Comparison of ENCODE assay signal across 25 cellular contexts in genomic region chr16:74654536-74654935, GRCh38. TPM values are rescaled to one million over a fixed set of nuclear protein-coding genes. Genes with fewer than 3 reads are reported as not detected.
DNase-seq lines count a peak whose midpoint lies in the region; TF ChIP-seq lines count a peak whose summit lies in the region.
"Had no signal": no experiment of that assay in that cellular context is flagged by ENCODE, and none has a peak within 500 bp of the region (broad histone marks: within the 10 kb centered on the region; RNA-seq: fewer than 3 reads in every experiment).

No MANE protein-coding gene starts in this region.

- no peak overlapping the region for H3K4me3 Mint-ChIP-seq in activated naive CD4-positive, alpha-beta T cell treated with anti-CD3 and anti-CD28 coated beads, Interleukin-2, amount 10 ng/mL, durations not matched to agents 7 days and 5 days
- H3K4me3 Mint-ChIP-seq in mesothelial cell of epicardium, result no peak overlapping the region
- H3K4me3 Mint-ChIP-seq: stimulated activated naive CD8-positive, alpha-beta T cell treated with anti-CD3 and anti-CD28 coated beads, Interleukin-15, Interleukin-2, amounts not matched to agents 100 ng/mL and 50 ng/mL, for 24 hours had no signal

- H3K36me3 Mint-ChIP-seq in activated naive CD4-positive, alpha-beta T cell treated with anti-CD3 and anti-CD28 coated beads, Interleukin-2, amount 10 ng/mL, durations not matched to agents 7 days and 5 days, result peaks cover 64% of the 10 kb centered on the region
- H3K36me3 Mint-ChIP-seq in mesothelial cell of epicardium, result peaks cover 29% of the 10 kb centered on the region

- peaks cover 40% of the 10 kb centered on the region for H3K79me2 ChIP-seq in smooth muscle cell (ENCODE audit: low read depth)

- H3K4me3 ChIP-seq in HEK293 (ENCODE audit: low read depth, low read length) (no peak overlapping the region), ectodermal cell (ENCODE audit: insufficient read depth, low read depth, low read length) (no peak overlapping the region), smooth muscle cell (no peak overlapping the region)
- H3K4me3 ChIP-seq: esophagus muscularis mucosa, lung, SJSA1, thyroid gland had no signal

- CTCF ChIA-PET in activated naive CD4-positive, alpha-beta T cell treated with anti-CD3 and anti-CD28 coated beads, Interleukin-2, amount 10 ng/mL, durations not matched to agents 7 days and 5 days (lab: Charles Lee), result no interaction called here
- CTCF ChIA-PET in HEK293 (lab: Yijun Ruan, JAX), result interaction anchor here (0.6 kb wide), 1 partner anchor 320 kb away, joined by 5 read pairs; no protein-coding TSS in a partner anchor

- peak overlapping the region; percentile 16 for H3K27ac Mint-ChIP-seq in activated naive CD4-positive, alpha-beta T cell treated with anti-CD3 and anti-CD28 coated beads, Interleukin-2, amount 10 ng/mL, durations not matched to agents 7 days and 5 days
- H3K27ac Mint-ChIP-seq in mesothelial cell of epicardium, result no peak overlapping the region

- H4K20me1 ChIP-seq in smooth muscle cell (ENCODE audit: low read depth), result peaks cover 84% of the 10 kb centered on the region

- WGBS in ectodermal cell, 2 experiments, result 96 to 100% methylated on average over 2 of the region's 2 CpGs
- WGBS in smooth muscle cell (ENCODE audit: low lambda C conversion rate), result 24% methylated on average over 2 of the region's 2 CpGs

- no peak overlapping the region for H3K9ac ChIP-seq in smooth muscle cell (ENCODE audit: low read depth)

- TF ChIP-seq CTCF in HEK293 (tag by site-specific recombination; IDR thresholded peaks at IDR 0.05) (no peak), smooth muscle cell (IDR thresholded peaks at IDR 0.05; ENCODE audit: borderline replicate concordance, insufficient read depth, poor library complexity, severe bottlenecking) (no peak), mesothelial cell of epicardium (IDR thresholded peaks at IDR 0.05; ENCODE audit: unreplicated experiment) (no peak)

- DNase-seq in activated naive CD4-positive, alpha-beta T cell treated with anti-CD3 and anti-CD28 coated beads, Interleukin-2, amount 10 ng/mL, durations not matched to agents 7 days and 5 days, result no peak
- no peak for DNase-seq in activated naive CD4-positive, alpha-beta T cell treated with anti-CD3 and anti-CD28 coated beads, Interleukin-2, amount 50 U/mL, for 16 hours
- no peak for DNase-seq in smooth muscle cell (lab: John Stamatoyannopoulos, UW; ENCODE audit: unreplicated experiment)
- DNase-seq in mesothelial cell of epicardium (ENCODE audit: low spot score in 2 of 2, unreplicated experiment in 2 of 2), result no peak
- DNase-seq in NCI-H526 treated with DMSO at 0.1 percent for 48 hours (lab: John Stamatoyannopoulos, UW), result no peak
- no peak for DNase-seq in medulla oblongata (ENCODE audit: extremely low spot score)
- DNase-seq: activated gamma-delta T cell, activated T-cell treated with anti-CD3 and anti-CD28 coated beads for 4 hours, AML-193, amniotic stem cell, DMS79 treated with DMSO at 0.1 percent for 48 hours, foreskin melanocyte, MM.1S, NCI-H1436, NCI-H2081 treated with DMSO at 0.1 percent for 48 hours, NCI-H82, occipital lobe, T-helper 1 cell, thyroid gland had no signal

- H3K9me3 ChIP-seq in HEK293 (ENCODE audit: control insufficient read depth, insufficient read depth, low read depth, low read length), result no peaks in the 10 kb centered on the region
- H3K9me3 ChIP-seq in ectodermal cell (ENCODE audit: control insufficient read depth, low read length), result no peaks in the 10 kb centered on the region
- H3K9me3 ChIP-seq in smooth muscle cell (replicated peaks; ENCODE audit: low read depth), result no peaks in the 10 kb centered on the region
- H3K9me3 ChIP-seq: esophagus muscularis mucosa, SJSA1, thyroid gland had no signal

- H3K9me3 Mint-ChIP-seq in activated naive CD4-positive, alpha-beta T cell treated with anti-CD3 and anti-CD28 coated beads, Interleukin-2, amount 10 ng/mL, durations not matched to agents 7 days and 5 days, result no peaks in the 10 kb centered on the region
- H3K9me3 Mint-ChIP-seq in mesothelial cell of epicardium, result no peaks in the 10 kb centered on the region
- H3K9me3 Mint-ChIP-seq: stimulated activated naive CD8-positive, alpha-beta T cell treated with anti-CD3 and anti-CD28 coated beads, Interleukin-15, Interleukin-2, amounts not matched to agents 100 ng/mL and 50 ng/mL, for 24 hours had no signal

- no peak overlapping the region for H3K27ac ChIP-seq in HEK293 (ENCODE audit: extremely low read depth, low read depth, low read length)
- peak overlapping the region; percentile 68 for H3K27ac ChIP-seq in ectodermal cell (ENCODE audit: insufficient read depth, low read depth, low read length, poor library complexity, severe bottlenecking)
- peak overlapping the region; percentile 48 for H3K27ac ChIP-seq in smooth muscle cell (ENCODE audit: low read depth)
- H3K27ac ChIP-seq: esophagus muscularis mucosa, SJSA1, thyroid gland had no signal

- no peak overlapping the region for H2AFZ ChIP-seq in smooth muscle cell (ENCODE audit: low read depth)

- H3K36me3 ChIP-seq in HEK293 (ENCODE audit: control insufficient read depth in 2 of 2, insufficient read depth in 1 of 2, low read length in 2 of 2) (peaks cover 62 to 93% of the 10 kb centered on the region in 2 experiments), ectodermal cell (ENCODE audit: control insufficient read depth, insufficient read depth, low read length) (peaks cover 39% of the 10 kb centered on the region), smooth muscle cell (ENCODE audit: low read depth) (peaks cover 12% of the 10 kb centered on the region)

- H3K27me3 Mint-ChIP-seq in activated naive CD4-positive, alpha-beta T cell treated with anti-CD3 and anti-CD28 coated beads, Interleukin-2, amount 10 ng/mL, durations not matched to agents 7 days and 5 days, result no peaks in the 10 kb centered on the region
- no peaks in the 10 kb centered on the region for H3K27me3 Mint-ChIP-seq in mesothelial cell of epicardium (ENCODE audit: low read depth)
- H3K27me3 Mint-ChIP-seq: stimulated activated naive CD8-positive, alpha-beta T cell treated with anti-CD3 and anti-CD28 coated beads, Interleukin-15, Interleukin-2, amounts not matched to agents 100 ng/mL and 50 ng/mL, for 24 hours had no signal

- POLR2A ChIA-PET in HEK293 (lab: Yijun Ruan, JAX), result interaction anchor here (0.7 to 1.0 kb wide), 2 partner anchors 11 to 16 kb away, joined by 3 to 4 read pairs; no protein-coding TSS in a partner anchor

- H3K27me3 ChIP-seq in ectodermal cell (ENCODE audit: control insufficient read depth, insufficient read depth, low read length, poor library complexity, severe bottlenecking) (no peaks in the 10 kb centered on the region), smooth muscle cell (ENCODE audit: low read depth) (no peaks in the 10 kb centered on the region)
- H3K27me3 ChIP-seq: esophagus muscularis mucosa, SJSA1, thyroid gland had no signal

- peaks cover 50% of the 10 kb centered on the region for H3K4me1 Mint-ChIP-seq in activated naive CD4-positive, alpha-beta T cell treated with anti-CD3 and anti-CD28 coated beads, Interleukin-2, amount 10 ng/mL, durations not matched to agents 7 days and 5 days
- H3K4me1 Mint-ChIP-seq in mesothelial cell of epicardium, result peaks cover 8% of the 10 kb centered on the region

- peaks cover 20% of the 10 kb centered on the region for H3F3A ChIP-seq in smooth muscle cell (ENCODE audit: low read depth)

- peak overlapping the region; percentile 53 for H3K4me2 ChIP-seq in smooth muscle cell

- H3K4me1 ChIP-seq in HEK293 (ENCODE audit: control insufficient read depth, insufficient read depth, low read length) (no peaks in the 10 kb centered on the region), ectodermal cell (ENCODE audit: control insufficient read depth, insufficient read depth, low read length) (no peaks in the 10 kb centered on the region), smooth muscle cell (ENCODE audit: low read depth) (peaks cover 12% of the 10 kb centered on the region)
- H3K4me1 ChIP-seq: SJSA1 had no signal

TF ChIP-seq in HEK293, 187 proteins besides CTCF, POLR2A, EP300 and RAD21:
- TF ChIP-seq PRDM1 (tag by site-specific recombination; IDR thresholded peaks at IDR 0.05), result peak; percentile 81
- no peak for TF ChIP-seq MZF1 (tag by site-specific recombination; IDR thresholded peaks at IDR 0.05; ENCODE audit: borderline replicate concordance)

RNA-seq across cellular contexts. Expression of gene RFWD3, which starts 12.1 kb away (rescaled TPM):
- polyA plus RNA-seq in ectodermal cell (2013, experiment 1 of 4), result 54.0 TPM
- 65.5 TPM for polyA plus RNA-seq in ectodermal cell (2013, experiment 2 of 4)
- polyA plus RNA-seq in ectodermal cell (2013, experiment 3 of 4), result 41.9 TPM
- polyA plus RNA-seq in ectodermal cell (2013, experiment 4 of 4), result 43.7 TPM
- 12.8 and 13.9 TPM in 2 replicates for total RNA-seq in smooth muscle cell
- polyA plus RNA-seq in smooth muscle cell, result 8.4 and 10.0 TPM in 2 replicates
- 32.7 to 36.8 TPM (median 35.3 TPM) in 3 replicates for total RNA-seq in mesothelial cell of epicardium

RNA-seq across cellular contexts. Expression of gene MLKL, which starts 46.1 kb away (rescaled TPM):
- 0.54 TPM for polyA plus RNA-seq in ectodermal cell (2013, experiment 1 of 4)
- polyA plus RNA-seq in ectodermal cell (2013, experiment 2 of 4), result 0.57 TPM
- polyA plus RNA-seq in ectodermal cell (2013, experiment 3 of 4), result 0.21 TPM
- polyA plus RNA-seq in ectodermal cell (2013, experiment 4 of 4), result 0.41 TPM
- 4.6 and 6.0 TPM in 2 replicates for total RNA-seq in smooth muscle cell
- 4.3 and 10.2 TPM in 2 replicates for polyA plus RNA-seq in smooth muscle cell
- not detected in 3 replicates for total RNA-seq in mesothelial cell of epicardium

RNA-seq across cellular contexts. Expression of gene GLG1, which starts 47.6 kb away (rescaled TPM):
- 122 TPM for polyA plus RNA-seq in ectodermal cell (2013, experiment 1 of 4)
- polyA plus RNA-seq in ectodermal cell (2013, experiment 2 of 4), result 141 TPM
- 82.1 TPM for polyA plus RNA-seq in ectodermal cell (2013, experiment 3 of 4)
- 95.9 TPM for polyA plus RNA-seq in ectodermal cell (2013, experiment 4 of 4)
- total RNA-seq in smooth muscle cell (131 and 180 TPM in 2 replicates), mesothelial cell of epicardium (186 to 193 TPM (median 190 TPM) in 3 replicates)
- 138 and 140 TPM in 2 replicates for polyA plus RNA-seq in smooth muscle cell
